ENCODE assay signal across 15 cellular contexts in genomic region chr2:16709769-16710168, GRCh38.
"Had no signal": no experiment of that assay in that cellular context is flagged by ENCODE, and none has a peak within 500 bp of the region (broad histone marks: within the 10 kb centered on the region; RNA-seq: fewer than 3 reads in every experiment).

No MANE protein-coding gene starts in this region.

- H3K4me3 ChIP-seq: dorsolateral prefrontal cortex, esophagus muscularis mucosa, suprapubic skin had no signal

- H3K36me3 ChIP-seq: esophagus muscularis mucosa, suprapubic skin, WERI-Rb-1 had no signal

- ATAC-seq: activated CD4-positive, alpha-beta T cell treated with anti-CD3 and anti-CD28 coated beads for 36 hours; activated CD8-positive, alpha-beta T cell treated with anti-CD3 and anti-CD28 coated beads for 36 hours; left cardiac atrium; stimulated activated naive CD8-positive, alpha-beta T cell treated with anti-CD3 and anti-CD28 coated beads, Interleukin-15, Interleukin-2, amounts not matched to agents 100 U/mL and 50 U/mL, for 24 hours had no signal

- DNase-seq: activated CD4-positive, alpha-beta T cell treated with anti-CD3 and anti-CD28 coated beads for 36 hours; activated CD8-positive, alpha-beta memory T cell treated with anti-CD3 and anti-CD28 coated beads, Interleukin-2, amount 50 U/mL, for 48 hours; activated CD8-positive, alpha-beta T cell treated with anti-CD3 and anti-CD28 coated beads for 36 hours; activated naive CD4-positive, alpha-beta T cell treated with anti-CD3 and anti-CD28 coated beads for 36 hours; dorsolateral prefrontal cortex; glutamatergic neuron; immature natural killer cell; left cardiac atrium; mesenchymal stem cell; stimulated activated CD4-positive, alpha-beta T cell treated with anti-CD3 and anti-CD28 coated beads, Interleukin-12 subunit alpha, Interleukin-12 subunit beta, amount 100 ng/mL, for 4 hours; stimulated activated CD4-positive, alpha-beta T cell treated with anti-CD3 and anti-CD28 coated beads, Interleukin-2, amount 100 ng/mL, for 48 hours; stimulated activated naive CD8-positive, alpha-beta T cell treated with anti-CD3 and anti-CD28 coated beads, Interleukin-15, Interleukin-2, amounts not matched to agents 100 U/mL and 50 U/mL, for 24 hours; WERI-Rb-1 had no signal

- H3K27me3 ChIP-seq: dorsolateral prefrontal cortex, esophagus muscularis mucosa, suprapubic skin had no signal

- H3K4me1 ChIP-seq: esophagus muscularis mucosa, suprapubic skin had no signal

- H3K27ac ChIP-seq: dorsolateral prefrontal cortex, esophagus muscularis mucosa, suprapubic skin, WERI-Rb-1 had no signal

- H3K9me3 ChIP-seq: esophagus muscularis mucosa, suprapubic skin had no signal
